Comparison of ENCODE assay signal across 8 cellular contexts in the genomic region with DNA sequence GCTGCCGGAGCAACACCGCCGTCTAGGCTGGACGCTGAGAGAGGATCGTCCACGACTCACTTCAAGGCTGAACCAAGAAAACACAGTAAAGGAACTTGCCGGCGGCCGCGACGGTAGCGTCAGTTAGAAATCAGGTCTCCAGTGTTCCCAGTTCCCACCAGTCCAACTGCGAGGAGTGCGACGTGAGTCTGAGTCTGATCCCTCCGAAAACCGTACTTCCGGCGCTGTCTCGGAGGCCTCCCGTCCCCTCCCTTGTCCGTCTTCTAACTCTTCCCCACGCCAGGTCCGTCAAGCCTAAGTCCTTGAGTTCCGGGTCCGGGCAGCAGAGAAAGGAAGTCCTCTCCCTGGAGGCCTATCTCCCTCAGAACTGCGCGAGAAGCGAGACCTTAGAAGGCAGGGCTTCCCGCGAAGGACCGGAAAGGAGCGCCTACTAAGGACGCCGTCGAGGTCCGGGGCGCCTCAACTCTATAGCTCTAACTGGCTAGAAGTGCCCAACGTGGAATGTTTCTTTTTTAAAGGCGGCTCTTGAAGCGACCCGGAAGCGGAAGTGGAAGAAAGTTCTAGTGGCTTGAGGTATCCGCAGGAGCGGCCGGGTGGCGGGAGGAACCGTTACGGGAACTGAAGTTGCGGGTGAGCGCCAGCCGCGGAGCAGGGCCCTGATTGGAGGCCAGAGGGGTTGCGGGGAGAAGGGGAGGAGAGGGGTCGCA. TPM values are rescaled to one million over a fixed set of nuclear protein-coding genes. Genes with fewer than 3 reads are reported as not detected.
DNase-seq lines count a peak whose midpoint lies in the region; ATAC-seq and TF ChIP-seq lines count a peak whose summit lies in the region.

A gene with protein sequence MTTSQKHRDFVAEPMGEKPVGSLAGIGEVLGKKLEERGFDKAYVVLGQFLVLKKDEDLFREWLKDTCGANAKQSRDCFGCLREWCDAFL (plus strand): TSS at position 563 of the 707 bp plus-strand sequence. CDS start 748 bp downstream, outside the sequence.
A gene with protein sequence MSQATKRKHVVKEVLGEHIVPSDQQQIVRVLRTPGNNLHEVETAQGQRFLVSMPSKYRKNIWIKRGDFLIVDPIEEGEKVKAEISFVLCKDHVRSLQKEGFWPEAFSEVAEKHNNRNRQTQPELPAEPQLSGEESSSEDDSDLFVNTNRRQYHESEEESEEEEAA (minus strand): TSS at position 217 of the 707 bp plus-strand sequence. CDS start 1,768 bp downstream, outside the sequence.

- no peaks in the 10 kb centered on the region for H3K27me3 ChIP-seq in mononuclear cell (ENCODE audit: insufficient read depth, low read length)

- H3K4me3 ChIP-seq in epithelial cell of esophagus (ENCODE audit: low read length), result peak within 1 kb of the TSS; percentile 94
- H3K4me3 ChIP-seq in mononuclear cell (ENCODE audit: low read length), result peak within 1 kb of the TSS; percentile 92

- no peaks in the 10 kb centered on the region for H3K27me3 Mint-ChIP-seq in IgD-negative memory B cell

- no peaks in the 10 kb centered on the region for H3K9me3 ChIP-seq in mononuclear cell (ENCODE audit: low read depth, low read length)

- no peak for TF ChIP-seq CTCF in epithelial cell of esophagus (IDR thresholded peaks at IDR 0.05; ENCODE audit: insufficient read depth, low read depth, low read length, missing control alignments)

- H3K4me1 ChIP-seq in mononuclear cell (ENCODE audit: insufficient read depth, low read length), result peaks cover 26% of the 10 kb centered on the region

- DNase-seq in DMS 273 (lab: John Stamatoyannopoulos, UW; ENCODE audit: unreplicated experiment) (peak; percentile 97), OCI-M1 (lab: John Stamatoyannopoulos, UW) (peak; percentile 99), activated T-cell treated with anti-CD3 and anti-CD28 coated beads for 1 hour (ENCODE audit: low read depth) (peak; percentile 82), epithelial cell of esophagus (ENCODE audit: low read depth) (peak; percentile 99)
- peak; percentile 80 to 89 for DNase-seq in stimulated activated CD8-positive, alpha-beta memory T cell treated with anti-CD3 and anti-CD28 coated beads, Interleukin-2, amount 100 ng/mL, for 48 hours (ENCODE audit: low read depth in 2 of 2)

- H3K9me3 Mint-ChIP-seq in IgD-negative memory B cell, result no peaks in the 10 kb centered on the region

- H3K4me1 Mint-ChIP-seq in IgD-negative memory B cell, result peaks cover 23 to 29% (median 26%) of the 10 kb centered on the region in 3 donors

- peaks cover 5% of the 10 kb centered on the region for H3K36me3 Mint-ChIP-seq in IgD-negative memory B cell

- peak; percentile 65 for ATAC-seq in GM21576 (IDR thresholded peaks at IDR 0.05; ENCODE audit: unreplicated experiment)

- peak within 1 kb of the TSS; percentile 98 to 100 (median 100) for H3K4me3 Mint-ChIP-seq in IgD-negative memory B cell

- peak within 1 kb of the TSS; percentile 98 to 100 (median 99) for H3K27ac Mint-ChIP-seq in IgD-negative memory B cell

RNA-seq across cellular contexts. Expression of the first gene that starts in this region (rescaled TPM):
- polyA plus RNA-seq in IgD-negative memory B cell, result 284 TPM
- 7.6 TPM for total RNA-seq in mononuclear cell

RNA-seq across cellular contexts. Expression of the second gene that starts in this region (rescaled TPM):
- polyA plus RNA-seq in IgD-negative memory B cell, result 35.8 TPM
- total RNA-seq in mononuclear cell, result 83.2 TPM

Comparison
In these comparisons a context has a peak if more than half of its experiments do, and no peak if none do; other contexts are left out.
1. Peak in every context shown above with its lines: DNase-seq, ATAC-seq and H3K4me3 ChIP-seq.